Comparison of ENCODE assay signal across 10 cellular contexts in the genomic region with DNA sequence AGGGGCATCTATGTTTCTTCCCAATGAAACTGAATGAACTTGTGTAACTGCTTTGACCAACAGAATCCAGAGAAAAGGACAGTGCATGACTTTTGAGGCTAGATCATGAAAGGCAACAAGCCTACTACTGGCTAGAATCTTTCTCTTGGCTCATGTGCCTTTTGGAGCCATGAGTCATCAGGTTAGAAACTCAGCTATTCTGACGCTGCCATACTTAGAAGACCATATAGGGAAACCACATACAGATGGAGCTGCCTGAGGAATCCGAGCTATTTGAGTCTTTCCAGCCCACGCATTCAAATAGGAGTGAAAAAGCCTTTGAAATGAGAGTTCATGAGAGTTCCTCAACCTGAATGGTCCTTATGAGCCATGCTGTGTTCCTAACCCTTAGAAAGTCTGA.
A peak's percentile ranks its signal among the peaks of the same experiment; 100 is the strongest.
DNase-seq lines count a peak whose midpoint lies in the region; FAIRE-seq and TF ChIP-seq lines count a peak whose summit lies in the region.
"Had no signal": no experiment of that assay in that cellular context is flagged by ENCODE, and none has a peak within 500 bp of the region (broad histone marks: within the 10 kb centered on the region; RNA-seq: fewer than 3 reads in every experiment).

No MANE protein-coding gene starts in this region.

- DNase-seq in MCF 10A (ENCODE audit: unreplicated experiment) (peak; percentile 95), breast epithelium (ENCODE audit: low spot score in 2 of 2) (no peak), SK-N-MC (ENCODE audit: low read depth, low spot score) (peak; percentile 64), glomerular visceral epithelial cell (ENCODE audit: extremely low spot score) (peak; percentile 91), urothelium cell line (ENCODE audit: low spot score) (peak; percentile 72), NCI-H2029 (lab: John Stamatoyannopoulos, UW) (no peak), pons (ENCODE audit: low spot score) (no peak), germinal center (ENCODE audit: low spot score) (no peak)
- DNase-seq: BE2C; effector CD4-positive, alpha-beta T cell had no signal

- BruUV-seq in MCF 10A (replicated peaks; lab: Mats Ljungman, UMichigan) = no TSS peak

- no peak overlapping the region for H3K9ac ChIP-seq in SK-N-MC (ENCODE audit: insufficient read length)

- no peaks in the 10 kb centered on the region for H3K36me3 Mint-ChIP-seq in MCF 10A (ENCODE audit: insufficient read depth, unreplicated experiment)

- H3K27me3 Mint-ChIP-seq in MCF 10A (ENCODE audit: insufficient read depth, unreplicated experiment) = no peaks in the 10 kb centered on the region

- peaks cover 26% of the 10 kb centered on the region for H3K4me1 Mint-ChIP-seq in MCF 10A (ENCODE audit: insufficient read depth, unreplicated experiment)

- intact Hi-C loops in MCF 10A (cut with micrococcal nuclease) = loop anchor here (2.0 kb wide), 1 partner anchor 35 kb away; no protein-coding TSS in a partner anchor
- intact Hi-C loops in breast epithelium (cut with DNase I; ENCODE audit: low total_unique reads) = no loop called here

- H3K4me3 ChIP-seq in breast epithelium (no peak overlapping the region), SK-N-MC (no peak overlapping the region)

- H3K9me3 ChIP-seq in breast epithelium = no peaks in the 10 kb centered on the region
- H3K9me3 ChIP-seq in SK-N-MC (ENCODE audit: low read depth, low read length) = no peaks in the 10 kb centered on the region
- H3K9me3 ChIP-seq: BE2C had no signal

- H3K27me3 ChIP-seq in breast epithelium = no peaks in the 10 kb centered on the region
- H3K27me3 ChIP-seq: BE2C had no signal

- POLR2A ChIA-PET in MCF 10A (lab: Yijun Ruan, JAX) = no interaction called here

- TF ChIP-seq POLR2A in breast epithelium (IDR thresholded peaks at IDR 0.05) = no peak

- no peaks in the 10 kb centered on the region for H3K4me1 ChIP-seq in breast epithelium

- H3K36me3 ChIP-seq in breast epithelium = no peaks in the 10 kb centered on the region
- H3K36me3 ChIP-seq in SK-N-MC (ENCODE audit: insufficient read depth, low read length) = no peaks in the 10 kb centered on the region
- H3K36me3 ChIP-seq: BE2C had no signal

- TF ChIP-seq CTCF in MCF 10A (IDR thresholded peaks at IDR 0.05; ENCODE audit: unreplicated experiment) (no peak), breast epithelium (IDR thresholded peaks at IDR 0.05) (no peak)

- no peak overlapping the region for H3K4me3 Mint-ChIP-seq in MCF 10A (ENCODE audit: unreplicated experiment)

- H3K27ac ChIP-seq in breast epithelium (no peak overlapping the region), SK-N-MC (peak overlapping the region; percentile 81)

- peak overlapping the region; percentile 81 for H3K27ac Mint-ChIP-seq in MCF 10A (ENCODE audit: low read depth, unreplicated experiment)

- CTCF ChIA-PET in MCF 10A (lab: Yijun Ruan, JAX) = interaction anchor here (0.5 to 0.8 kb wide), 5 partner anchors 29 to 1717 kb away, joined by 3 read pairs; no protein-coding TSS in a partner anchor

- no peaks in the 10 kb centered on the region for H3K9me3 Mint-ChIP-seq in MCF 10A (ENCODE audit: unreplicated experiment)

- peak; percentile 46 for FAIRE-seq in urothelium cell line (lab: Jason Lieb, UNC)

Comparison
In these comparisons a context has a peak if more than half of its experiments do, and no peak if none do; other contexts are left out.
1. DNase-seq: peak in MCF 10A (single experiment), SK-N-MC (single experiment), glomerular visceral epithelial cell (single experiment) and urothelium cell line (single experiment); none in breast epithelium (0 of 2), NCI-H2029 (single experiment), pons (single experiment) and germinal center (single experiment).